ENCODE assay signal across 13 cellular contexts in the genomic region with DNA sequence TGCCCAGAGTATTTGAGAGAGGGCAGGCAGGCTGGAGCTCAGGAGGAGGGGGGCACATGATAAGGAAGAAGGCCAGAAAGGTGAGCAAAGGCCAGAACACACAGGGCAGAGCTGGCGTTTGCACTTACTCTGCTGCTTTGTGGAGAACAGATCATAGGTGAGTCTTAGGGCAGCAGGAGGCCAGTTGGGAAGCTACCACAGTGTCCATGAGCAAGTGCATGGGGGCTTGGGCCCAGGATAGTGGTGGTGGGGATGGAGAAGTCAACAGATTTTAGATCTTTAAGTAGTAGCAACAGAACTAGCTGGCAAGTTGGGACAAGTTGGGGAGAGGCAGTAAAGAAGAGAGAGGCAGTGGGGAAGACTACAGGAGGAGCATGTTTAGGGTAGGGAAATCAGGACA.
"Had no signal": no experiment of that assay in that cellular context is flagged by ENCODE, and none has a peak within 500 bp of the region (broad histone marks: within the 10 kb centered on the region; RNA-seq: fewer than 3 reads in every experiment).

No MANE protein-coding gene starts in this region.

- H3K27me3 ChIP-seq: tibial nerve had no signal

- H3K9me3 ChIP-seq: prostate gland, tibial nerve had no signal

- H3K4me1 ChIP-seq: prostate gland had no signal

- H3K36me3 ChIP-seq: prostate gland had no signal

- H3K27ac ChIP-seq: prostate gland, tibial nerve had no signal

- H3K27ac Mint-ChIP-seq: activated CD4-positive, alpha-beta memory T cell treated with anti-CD3 and anti-CD28 coated beads, Interleukin-2, amount 10 ng/mL, durations not matched to agents 7 days and 5 days; activated naive CD8-positive, alpha-beta T cell treated with anti-CD3 and anti-CD28 coated beads, Interleukin-2, amount 50 U/mL, for 24 hours; endodermal cell; immature natural killer cell; natural killer cell treated with Interleukin-12 subunit alpha and Interleukin-12 subunit beta and Interleukin-15 and Interleukin-18, amount 100 ng/mL, for 72 hours had no signal

- ATAC-seq: activated naive CD8-positive, alpha-beta T cell treated with anti-CD3 and anti-CD28 coated beads, Interleukin-2, amount 50 U/mL, for 24 hours; left colon; natural killer cell treated with Interleukin-12 subunit alpha and Interleukin-12 subunit beta and Interleukin-15 and Interleukin-18, amount 100 ng/mL, for 72 hours had no signal

- H3K9me3 Mint-ChIP-seq: activated CD4-positive, alpha-beta memory T cell treated with anti-CD3 and anti-CD28 coated beads, Interleukin-2, amount 10 ng/mL, durations not matched to agents 7 days and 5 days; activated naive CD8-positive, alpha-beta T cell treated with anti-CD3 and anti-CD28 coated beads, Interleukin-2, amount 50 U/mL, for 24 hours; central memory CD8-positive, alpha-beta T cell; endodermal cell; immature natural killer cell; natural killer cell treated with Interleukin-12 subunit alpha and Interleukin-12 subunit beta and Interleukin-15 and Interleukin-18, amount 100 ng/mL, for 72 hours had no signal

- H3K4me3 Mint-ChIP-seq: activated CD4-positive, alpha-beta memory T cell treated with anti-CD3 and anti-CD28 coated beads, Interleukin-2, amount 10 ng/mL, durations not matched to agents 7 days and 5 days; activated naive CD8-positive, alpha-beta T cell treated with anti-CD3 and anti-CD28 coated beads, Interleukin-2, amount 50 U/mL, for 24 hours; central memory CD8-positive, alpha-beta T cell; endodermal cell; immature natural killer cell; natural killer cell treated with Interleukin-12 subunit alpha and Interleukin-12 subunit beta and Interleukin-15 and Interleukin-18, amount 100 ng/mL, for 72 hours had no signal

- H3K4me3 ChIP-seq: prostate gland, tibial nerve had no signal

- DNase-seq: activated CD4-positive, alpha-beta memory T cell treated with anti-CD3 and anti-CD28 coated beads, Interleukin-2, amount 10 ng/mL, durations not matched to agents 7 days and 5 days; activated CD4-positive, CD25-positive, alpha-beta regulatory T cell treated with anti-CD3 and anti-CD28 coated beads, Interleukin-2, amount 50 U/mL, for 72 hours; activated CD8-positive, alpha-beta memory T cell treated with anti-CD3 and anti-CD28 coated beads, Interleukin-2, amount 50 U/mL, for 4 hours; activated naive CD8-positive, alpha-beta T cell treated with anti-CD3 and anti-CD28 coated beads, Interleukin-2, amount 50 U/mL, for 24 hours; dermis blood vessel endothelial cell; endodermal cell; glutamatergic neuron; immature natural killer cell; left colon had no signal

- H3K4me1 Mint-ChIP-seq: activated CD4-positive, alpha-beta memory T cell treated with anti-CD3 and anti-CD28 coated beads, Interleukin-2, amount 10 ng/mL, durations not matched to agents 7 days and 5 days; central memory CD8-positive, alpha-beta T cell had no signal

- H3K36me3 Mint-ChIP-seq: immature natural killer cell; natural killer cell treated with Interleukin-12 subunit alpha and Interleukin-12 subunit beta and Interleukin-15 and Interleukin-18, amount 100 ng/mL, for 72 hours had no signal
